In genomic region chr7:6590645-6591110, GRCh38 we compare ENCODE assay signal across 8 cellular contexts. TPM values are rescaled to one million over a fixed set of nuclear protein-coding genes. Genes with fewer than 3 reads are reported as not detected.
DNase-seq lines count a peak whose midpoint lies in the region; ATAC-seq, FAIRE-seq and TF ChIP-seq lines count a peak whose summit lies in the region.

No MANE protein-coding gene starts in this region.

- peaks cover 53 to 78% (median 60%) of the 10 kb centered on the region in 11 experiments for H3K36me3 ChIP-seq in BLaER1 treated with 17β-estradiol and CSF1 and Interleukin-3, amounts not matched to agents 10 nM and 100 nM
- peaks cover 30% of the 10 kb centered on the region for H3K36me3 ChIP-seq in osteoblast (ENCODE audit: insufficient read depth, low read length)

- H3K9ac ChIP-seq in BLaER1 treated with 17β-estradiol and CSF1 and Interleukin-3, amounts not matched to agents 10 nM and 100 nM: peak overlapping the region; percentile 89 to 99 (median 95)

- peak; percentile 10 for DNase-seq in RCC 7860 (ENCODE audit: low spot score)
- no peak for DNase-seq in epithelial cell of prostate (ENCODE audit: low read depth, low spot score)
- peak; percentile 90 for DNase-seq in osteoblast (ENCODE audit: insufficient read length, low spot score, missing footprints)
- no peak for DNase-seq in stimulated activated CD4-positive, alpha-beta T cell treated with anti-CD3 and anti-CD28 coated beads, Interleukin-4, amount 100 ng/mL, for 24 hours
- no peak for DNase-seq in anterior cingulate cortex (lab: John Stamatoyannopoulos, UW)

- peaks cover 0 to 57% (median 41%) of the 10 kb centered on the region in 11 experiments; a peak in 18 of 22 replicates for H4K20me1 ChIP-seq in BLaER1 treated with 17β-estradiol and CSF1 and Interleukin-3, amounts not matched to agents 10 nM and 100 nM
- H4K20me1 ChIP-seq in osteoblast (ENCODE audit: insufficient read depth, low read length): peaks cover 2% of the 10 kb centered on the region

- H3K27me3 ChIP-seq in BLaER1 treated with 17β-estradiol and CSF1 and Interleukin-3, amounts not matched to agents 10 nM and 100 nM: no peaks in the 10 kb centered on the region
- H3K27me3 ChIP-seq in osteoblast (ENCODE audit: insufficient read depth, low read length): no peaks in the 10 kb centered on the region

- TF ChIP-seq CTCF in osteoblast (IDR thresholded peaks at IDR 0.05; ENCODE audit: extremely low read depth, low read depth, low read length): no peak

- H3K27ac ChIP-seq in BLaER1 treated with 17β-estradiol and CSF1 and Interleukin-3, amounts not matched to agents 10 nM and 100 nM: peak overlapping the region; percentile 83 to 99 (median 96); a peak in 21 of 22 replicates
- H3K27ac ChIP-seq in epithelial cell of prostate (peak overlapping the region; percentile 70), osteoblast (ENCODE audit: low read depth, low read length) (peak overlapping the region; percentile 32)

- FAIRE-seq in RCC 7860 (lab: Jason Lieb, UNC): no peak

- peak overlapping the region; percentile 75 to 98 (median 92) for H3K4me3 ChIP-seq in BLaER1 treated with 17β-estradiol and CSF1 and Interleukin-3, amounts not matched to agents 10 nM and 100 nM
- H3K4me3 ChIP-seq in osteoblast (ENCODE audit: insufficient read depth, low read length): peak overlapping the region; percentile 94

- H3K4me1 ChIP-seq in BLaER1 treated with 17β-estradiol and CSF1 and Interleukin-3, amounts not matched to agents 10 nM and 100 nM: peaks cover 18 to 24% (median 20%) of the 10 kb centered on the region in 10 experiments
- H3K4me1 ChIP-seq in osteoblast (ENCODE audit: insufficient read depth, low read length): peaks cover 5% of the 10 kb centered on the region

- 0 out of 22 replicates have a peak, but pooled peaks cover 0 to 3% (median 0%) of the 10 kb centered on the region in 11 experiments for H3K9me3 ChIP-seq in BLaER1 treated with 17β-estradiol and CSF1 and Interleukin-3, amounts not matched to agents 10 nM and 100 nM (replicated peaks in 1 of 11)
- no peaks in the 10 kb centered on the region for H3K9me3 ChIP-seq in osteoblast (ENCODE audit: low read depth, low read length)

- H3K79me2 ChIP-seq in osteoblast (ENCODE audit: insufficient read depth, low read length): peaks cover 14% of the 10 kb centered on the region

- peak overlapping the region; percentile 85 to 99 (median 91) for H3K4me2 ChIP-seq in BLaER1 treated with 17β-estradiol and CSF1 and Interleukin-3, amounts not matched to agents 10 nM and 100 nM
- peak overlapping the region; percentile 93 for H3K4me2 ChIP-seq in osteoblast (ENCODE audit: insufficient read depth, low read length)

- peak overlapping the region; percentile 89 for H2AFZ ChIP-seq in osteoblast (ENCODE audit: low read length)

- peak; percentile 36 for ATAC-seq in GM21529 (IDR thresholded peaks at IDR 0.05; ENCODE audit: unreplicated experiment)
- no peak for ATAC-seq in HG03159 (IDR thresholded peaks at IDR 0.05; ENCODE audit: unreplicated experiment)

RNA-seq across cellular contexts. Expression of gene INTS15, which starts 0.9 kb away (rescaled TPM):
- 11.9 and 13.0 TPM in 2 replicates for total RNA-seq in osteoblast

RNA-seq across cellular contexts. Expression of gene ZDHHC4, which starts 13.4 kb away (rescaled TPM):
- total RNA-seq in osteoblast: 51.0 and 61.6 TPM in 2 replicates

RNA-seq across cellular contexts. Expression of gene ZNF853, which starts 24.7 kb away (rescaled TPM):
- under 0.01 TPM in 2 replicates for total RNA-seq in osteoblast

RNA-seq across cellular contexts. Expression of gene GRID2IP, which starts 39.4 kb away (rescaled TPM):
- total RNA-seq in osteoblast: under 0.01 TPM in 1 of 2 replicates, not detected in the other

RNA-seq across cellular contexts. Expression of gene ZNF316, which starts 46.4 kb away (rescaled TPM):
- total RNA-seq in osteoblast: 12.4 and 14.1 TPM in 2 replicates

Comparison
In these comparisons a context has a peak if more than half of its experiments do, and no peak if none do; other contexts are left out.
1. H3K27ac ChIP-seq: peak in every context shown above with its lines; median percentile 96 in BLaER1 treated with 17β-estradiol and CSF1 and Interleukin-3, amounts not matched to agents 10 nM and 100 nM; 70 in epithelial cell of prostate; 32 in osteoblast.
2. DNase-seq: peak in RCC 7860 (single experiment) and osteoblast (single experiment); none in epithelial cell of prostate (single experiment), stimulated activated CD4-positive, alpha-beta T cell treated with anti-CD3 and anti-CD28 coated beads, Interleukin-4, amount 100 ng/mL, for 24 hours (single experiment) and anterior cingulate cortex (0 of 58).